ENCODE assay signal across 10 cellular contexts in the genomic region with DNA sequence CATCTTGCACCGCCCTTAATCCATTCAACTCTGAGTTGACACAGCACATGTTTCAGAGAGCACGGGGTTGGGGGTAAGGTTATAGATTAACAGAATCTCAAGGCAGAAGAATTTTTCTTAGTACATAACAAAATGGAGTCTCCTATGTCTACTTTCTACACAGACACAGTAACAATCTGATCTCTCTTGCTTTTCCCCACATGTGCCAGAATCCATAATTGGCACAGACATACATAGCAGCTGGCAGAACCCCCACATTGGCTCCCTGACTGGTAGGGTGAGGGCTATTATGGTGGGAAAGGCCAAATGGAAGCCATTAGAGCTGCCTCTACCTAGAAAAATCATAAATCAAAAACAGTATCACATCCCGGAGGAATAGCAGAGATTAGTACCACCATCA. TPM values are rescaled to one million over a fixed set of nuclear protein-coding genes. Genes with fewer than 3 reads are reported as not detected.
"Had no signal": no experiment of that assay in that cellular context is flagged by ENCODE, and none has a peak within 500 bp of the region (broad histone marks: within the 10 kb centered on the region; RNA-seq: fewer than 3 reads in every experiment).

No MANE protein-coding gene starts in this region.

RNA-seq across cellular contexts. Expression of a gene that starts 38.5 kb away (rescaled TPM):
- total RNA-seq: PC-3, PC-9, Peyer's patch, Right ventricle myocardium inferior, Right ventricle myocardium superior, RPMI7951, SJCRH30, SJSA1, SK-MEL-5 had no signal
- polyA plus RNA-seq: SK-N-SH had no signal

RNA-seq across cellular contexts. Expression of a gene that starts 53.3 kb away (rescaled TPM):
- total RNA-seq: PC-3, PC-9, Peyer's patch, Right ventricle myocardium inferior, Right ventricle myocardium superior, SJCRH30, SK-MEL-5 had no signal
- polyA plus RNA-seq: SK-N-SH had no signal
